In genomic region chr11:111446404-111447152, GRCh38 we compare ENCODE assay signal across 8 cellular contexts.
DNase-seq lines count a peak whose midpoint lies in the region; ATAC-seq, FAIRE-seq and TF ChIP-seq lines count a peak whose summit lies in the region.

No MANE protein-coding gene starts in this region.

- peak; percentile 86 for TF ChIP-seq CTCF in WI38 (IDR thresholded peaks at IDR 0.05; ENCODE audit: low read depth, low read length)
- TF ChIP-seq CTCF in bronchial epithelial cell (IDR thresholded peaks at IDR 0.05; ENCODE audit: insufficient read depth, low read length, severe bottlenecking) = peak; percentile 90
- peak; percentile 93 for TF ChIP-seq CTCF in kidney (IDR thresholded peaks at IDR 0.05; ENCODE audit: borderline replicate concordance, extremely low read depth, insufficient read depth)

- FAIRE-seq in bronchial epithelial cell (lab: Jason Lieb, UNC) = peak; percentile 89
- FAIRE-seq in kidney (lab: Jason Lieb, UNC) = peak; percentile 85

- no peaks in the 10 kb centered on the region for H3K4me1 ChIP-seq in kidney (ENCODE audit: control insufficient read depth in 1 of 2, insufficient read depth in 1 of 2, low read depth in 1 of 2, low read length in 2 of 2)

- H3K27me3 ChIP-seq in bronchial epithelial cell (ENCODE audit: control insufficient read depth, insufficient read depth, low read length) = peaks cover 3% of the 10 kb centered on the region

- no peak overlapping the region for H3K27ac ChIP-seq in kidney (ENCODE audit: low read depth in 2 of 2, low read length in 2 of 2)

- H3K36me3 ChIP-seq in bronchial epithelial cell (ENCODE audit: control insufficient read depth, insufficient read depth, low read length) (no peaks in the 10 kb centered on the region), kidney (ENCODE audit: control insufficient read depth in 1 of 2, insufficient read depth in 2 of 2, low read length in 2 of 2) (no peaks in the 10 kb centered on the region)

- peak; percentile 78 for ATAC-seq in GM19023 (IDR thresholded peaks at IDR 0.05; ENCODE audit: unreplicated experiment)
- ATAC-seq in HG03175 (IDR thresholded peaks at IDR 0.05; ENCODE audit: unreplicated experiment) = peak; percentile 89

- peak; percentile 94 to 97 for DNase-seq in AML-193 (lab: John Stamatoyannopoulos, UW)
- peak; percentile 98 for DNase-seq in NCI-H2196 treated with DMSO at 0.1 percent for 48 hours (lab: John Stamatoyannopoulos, UW; ENCODE audit: unreplicated experiment)
- peak; percentile 78 for DNase-seq in bronchial epithelial cell (ENCODE audit: low read depth)
- peak; percentile 87 for DNase-seq in kidney
- peak; percentile 60 to 61 for DNase-seq in stimulated activated CD4-positive, alpha-beta T cell treated with anti-CD3 and anti-CD28 coated beads, Interleukin-2, amount 100 ng/mL, for 48 hours

- H3K4me3 ChIP-seq in WI38 (ENCODE audit: low read depth, low read length) = no peak overlapping the region
- H3K4me3 ChIP-seq in bronchial epithelial cell (ENCODE audit: low read depth, low read length) = no peak overlapping the region
- no peak overlapping the region for H3K4me3 ChIP-seq in kidney (ENCODE audit: low read length in 2 of 2)

- intact Hi-C loops in kidney (cut with DNase I) = no loop called here

- H3K9ac ChIP-seq in kidney (ENCODE audit: low read length in 2 of 2) = no peak overlapping the region

- H3K9me3 ChIP-seq in kidney (ENCODE audit: control insufficient read depth in 1 of 2, low read length in 2 of 2) = no peaks in the 10 kb centered on the region
